Comparison of ENCODE assay signal across 16 cellular contexts in the genomic region with DNA sequence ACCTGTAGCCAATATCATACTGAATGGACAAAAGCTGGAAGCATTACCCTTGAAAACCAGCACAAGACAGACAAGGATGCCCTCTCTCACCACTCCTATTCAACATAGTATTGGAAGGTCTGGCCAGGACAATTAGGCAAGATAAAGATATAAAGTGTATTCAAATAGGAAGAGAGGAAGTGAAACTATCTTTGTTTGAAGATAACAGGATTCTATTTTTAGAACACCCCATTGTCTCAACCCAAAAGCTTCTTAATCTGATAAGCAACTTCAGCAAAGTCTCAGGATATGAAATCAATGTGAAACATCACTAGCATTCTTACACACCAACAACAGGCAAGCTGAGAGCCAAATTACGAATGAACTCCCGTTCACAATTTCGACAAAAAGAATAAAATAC. TPM values are rescaled to one million over a fixed set of nuclear protein-coding genes. Genes with fewer than 3 reads are reported as not detected.
DNase-seq lines count a peak whose midpoint lies in the region; ATAC-seq and TF ChIP-seq lines count a peak whose summit lies in the region.
"Had no signal": no experiment of that assay in that cellular context is flagged by ENCODE, and none has a peak within 500 bp of the region (broad histone marks: within the 10 kb centered on the region; RNA-seq: fewer than 3 reads in every experiment).

No MANE protein-coding gene starts in this region.

- intact Hi-C loops in prostate gland (cut with DNase I) = no loop called here

- H3K4me1 Mint-ChIP-seq in T-helper 1 cell treated with Interleukin-12 subunit alpha and Interleukin-12 subunit beta and Interleukin-4 antibody, amounts not matched to agents 30 μg/mL and 1 μg/mL, for 36 hours (ENCODE audit: low read depth) = peaks cover 34% of the 10 kb centered on the region
- H3K4me1 Mint-ChIP-seq in T-helper 2 cell treated with Interferon-gamma antibody and Interleukin-4, amounts not matched to agents 5 μg/mL and 100 μg/mL, for 36 hours (ENCODE audit: low read depth) = peaks cover 47% of the 10 kb centered on the region
- peaks cover 22 to 33% (median 23%) of the 10 kb centered on the region in 3 donors for H3K4me1 Mint-ChIP-seq in naive B cell

- H3K4me1 ChIP-seq in prostate gland (replicated peaks) = no peaks in the 10 kb centered on the region

- DNase-seq in T-helper 1 cell = no peak
- DNase-seq in NB4 (ENCODE audit: low read depth) = peak; percentile 87
- DNase-seq in T-helper 2 cell treated with Interferon-gamma antibody and Interleukin-4, amounts not matched to agents 5 μg/mL and 100 μg/mL, for 36 hours (ENCODE audit: low spot score) = no peak
- peak; percentile 9 for DNase-seq in naive B cell
- DNase-seq in prostate gland (ENCODE audit: low spot score) = no peak
- no peak for DNase-seq in CD1c-positive myeloid dendritic cell (ENCODE audit: extremely low spot score)
- DNase-seq in NCI-H2171 (lab: John Stamatoyannopoulos, UW) = no peak
- DNase-seq: Kasumi-1, NCI-H1436, NCI-H2029 treated with DMSO at 0.1 percent for 48 hours, NCI-H510A, NCI-H774, Right ventricle myocardium superior had no signal

- H3K27ac ChIP-seq in prostate gland = no peak overlapping the region
- H3K27ac ChIP-seq: 22Rv1 had no signal

- peaks cover 12% of the 10 kb centered on the region for H3K9me3 Mint-ChIP-seq in T-helper 1 cell treated with Interleukin-12 subunit alpha and Interleukin-12 subunit beta and Interleukin-4 antibody, amounts not matched to agents 30 μg/mL and 1 μg/mL, for 36 hours
- peaks cover 11% of the 10 kb centered on the region for H3K9me3 Mint-ChIP-seq in T-helper 2 cell treated with Interferon-gamma antibody and Interleukin-4, amounts not matched to agents 5 μg/mL and 100 μg/mL, for 36 hours
- H3K9me3 Mint-ChIP-seq in naive B cell = peaks cover 0 to 15% (median 0%) of the 10 kb centered on the region in 7 donors

- H3K4me3 ChIP-seq in NB4 (ENCODE audit: low read depth, low read length) (peak overlapping the region; percentile 30), prostate gland (no peak overlapping the region)

- TF ChIP-seq POLR2A in NB4 (IDR thresholded peaks at IDR 0.05; ENCODE audit: extremely low read depth, insufficient read length) (no peak), prostate gland (IDR thresholded peaks at IDR 0.05) (no peak)

- peak in 1 of 2 donors; percentile 39 for ATAC-seq in naive B cell (ENCODE audit: low read depth in 2 of 2)
- ATAC-seq: SK-N-SH treated with all-trans-retinoic acid at 6 μM for 48 hours had no signal

- no peaks in the 10 kb centered on the region for H3K36me3 ChIP-seq in prostate gland

- H3K27me3 ChIP-seq in prostate gland (replicated peaks; ENCODE audit: insufficient read depth) = no peaks in the 10 kb centered on the region

- H3K9me3 ChIP-seq in prostate gland = no peaks in the 10 kb centered on the region

- peaks cover 5% of the 10 kb centered on the region for H3K36me3 Mint-ChIP-seq in T-helper 1 cell treated with Interleukin-12 subunit alpha and Interleukin-12 subunit beta and Interleukin-4 antibody, amounts not matched to agents 30 μg/mL and 1 μg/mL, for 36 hours (ENCODE audit: low read depth)
- peaks cover 15% of the 10 kb centered on the region for H3K36me3 Mint-ChIP-seq in T-helper 2 cell treated with Interferon-gamma antibody and Interleukin-4, amounts not matched to agents 5 μg/mL and 100 μg/mL, for 36 hours (ENCODE audit: low read depth)
- no peaks in the 10 kb centered on the region for H3K36me3 Mint-ChIP-seq in naive B cell

- WGBS in prostate gland = 87% methylated on average over 3 of the region's 3 CpGs

- TF ChIP-seq CTCF in NB4 (IDR thresholded peaks at IDR 0.05; ENCODE audit: low read depth, low read length) (no peak), prostate gland (IDR thresholded peaks at IDR 0.05) (no peak)

- H3K27ac Mint-ChIP-seq in T-helper 1 cell treated with Interleukin-12 subunit alpha and Interleukin-12 subunit beta and Interleukin-4 antibody, amounts not matched to agents 30 μg/mL and 1 μg/mL, for 36 hours = peak overlapping the region; percentile 65
- H3K27ac Mint-ChIP-seq in T-helper 2 cell treated with Interferon-gamma antibody and Interleukin-4, amounts not matched to agents 5 μg/mL and 100 μg/mL, for 36 hours = peak overlapping the region; percentile 70
- H3K27ac Mint-ChIP-seq in naive B cell = peak overlapping the region in 2 of 6 donors; percentile 9 to 74

- H3K27me3 Mint-ChIP-seq in T-helper 1 cell treated with Interleukin-12 subunit alpha and Interleukin-12 subunit beta and Interleukin-4 antibody, amounts not matched to agents 30 μg/mL and 1 μg/mL, for 36 hours (ENCODE audit: low read depth) = peaks cover 6% of the 10 kb centered on the region
- H3K27me3 Mint-ChIP-seq in T-helper 2 cell treated with Interferon-gamma antibody and Interleukin-4, amounts not matched to agents 5 μg/mL and 100 μg/mL, for 36 hours (ENCODE audit: low read depth) = peaks cover 9% of the 10 kb centered on the region
- H3K27me3 Mint-ChIP-seq in naive B cell = peaks cover 0 to 6% (median 5%) of the 10 kb centered on the region in 3 donors

- H3K4me3 Mint-ChIP-seq in T-helper 1 cell treated with Interleukin-12 subunit alpha and Interleukin-12 subunit beta and Interleukin-4 antibody, amounts not matched to agents 30 μg/mL and 1 μg/mL, for 36 hours = no peak overlapping the region
- H3K4me3 Mint-ChIP-seq in T-helper 2 cell treated with Interferon-gamma antibody and Interleukin-4, amounts not matched to agents 5 μg/mL and 100 μg/mL, for 36 hours = peak overlapping the region; percentile 59
- peak overlapping the region in 5 of 8 donors; percentile 11 to 55 (median 22) for H3K4me3 Mint-ChIP-seq in naive B cell

RNA-seq across cellular contexts. Expression of gene CCNA1, which starts 17.8 kb away (rescaled TPM):
- 1 to 10 TPM in 1 of 6 donors, under 1 TPM in 3, not detected in 2; 0.23 to 1.1 (median 0.47) TPM for polyA plus RNA-seq in naive B cell (ENCODE audit: low read depth in 6 of 6)
- 1 to 10 TPM in 1 of 2 donors, not detected in 1; 9.2 TPM for total RNA-seq in prostate gland
- total RNA-seq: Right ventricle myocardium superior had no signal

Comparison
In these comparisons a context has a peak if more than half of its experiments do, and no peak if none do; other contexts are left out.
1. DNase-seq: peak in NB4 (single experiment) and naive B cell (single experiment); none in T-helper 1 cell (0 of 5), T-helper 2 cell treated with Interferon-gamma antibody and Interleukin-4, amounts not matched to agents 5 μg/mL and 100 μg/mL, for 36 hours (single experiment), prostate gland (single experiment), CD1c-positive myeloid dendritic cell (single experiment) and NCI-H2171 (single experiment).